Comparison of ENCODE assay signal across 8 cellular contexts in the genomic region with DNA sequence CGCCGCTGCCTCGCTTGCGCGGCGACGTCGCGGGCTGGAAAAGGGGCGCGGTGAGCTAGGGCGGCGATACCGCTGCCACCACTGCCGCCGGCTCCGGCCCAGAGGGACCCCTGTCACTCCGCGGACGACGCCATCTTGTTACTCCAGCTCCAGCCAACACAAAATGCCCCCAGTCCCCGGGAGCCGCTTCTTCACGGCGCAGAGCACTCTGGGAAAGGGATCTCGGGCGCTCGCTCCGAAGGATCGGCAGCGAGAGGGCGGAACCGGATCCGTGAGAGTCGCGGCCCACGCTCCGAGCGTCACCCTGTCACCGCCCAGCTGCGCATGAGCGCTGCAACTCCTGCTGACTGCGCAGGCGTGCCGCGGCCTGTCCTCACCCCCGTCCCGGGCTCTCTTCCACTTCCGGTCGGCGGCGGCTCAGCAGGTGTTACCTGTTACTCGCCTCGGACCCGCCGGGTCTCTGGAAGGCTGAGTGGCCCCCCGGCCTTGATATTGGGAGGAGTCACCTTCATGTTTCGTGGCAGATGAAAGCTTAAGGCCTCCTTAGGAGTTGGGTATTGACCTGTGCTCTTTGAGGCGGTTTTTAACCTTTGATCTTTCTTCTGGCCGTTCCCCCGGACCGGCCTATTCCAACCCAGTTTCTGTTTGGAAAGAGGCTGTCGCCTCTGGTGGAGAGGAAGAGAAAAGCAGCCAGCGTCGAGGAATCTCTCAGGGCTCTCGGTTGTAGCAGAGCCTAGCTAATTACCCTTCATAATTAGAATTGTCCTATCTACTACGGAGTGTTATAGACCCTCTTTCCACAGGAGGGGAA. TPM values are rescaled to one million over a fixed set of nuclear protein-coding genes. Genes with fewer than 3 reads are reported as not detected.
DNase-seq lines count a peak whose midpoint lies in the region; ATAC-seq and TF ChIP-seq lines count a peak whose summit lies in the region.

TSS of gene CSNK1A1 (minus strand) at position 213 of the 811 bp plus-strand sequence. CDS start 475 bp downstream, outside the sequence.

- DNase-seq in NCI-H1694 treated with DMSO at 0.1 percent for 48 hours (lab: John Stamatoyannopoulos, UW): peak; percentile 95
- DNase-seq in T-helper 17 cell: peak; percentile 98 to 99 (median 98)
- peak; percentile 83 to 99 (median 96) for DNase-seq in amygdala (lab: John Stamatoyannopoulos, UW)
- peak; percentile 99 for DNase-seq in left ventricle myocardium inferior
- peak; percentile 97 for DNase-seq in prostate gland (ENCODE audit: low spot score)

- peak; percentile 85 for TF ChIP-seq CTCF in left ventricle myocardium inferior (IDR thresholded peaks at IDR 0.05; ENCODE audit: borderline replicate concordance)
- peak; percentile 53 to 94 (median 80) for TF ChIP-seq CTCF in prostate gland (IDR thresholded peaks at IDR 0.05)

- no peaks in the 10 kb centered on the region for H3K27me3 Mint-ChIP-seq in T-helper 17 cell

- H3K4me3 Mint-ChIP-seq in T-helper 17 cell: peak within 1 kb of the TSS; percentile 98

- no peaks in the 10 kb centered on the region for H3K9me3 ChIP-seq in T-helper 17 cell (ENCODE audit: control insufficient read depth, low read length, poor library complexity, severe bottlenecking)
- no peaks in the 10 kb centered on the region for H3K9me3 ChIP-seq in left ventricle myocardium inferior (replicated peaks)
- no peaks in the 10 kb centered on the region for H3K9me3 ChIP-seq in prostate gland

- peak; percentile 94 for TF ChIP-seq POLR2A in prostate gland (IDR thresholded peaks at IDR 0.05)

- intact Hi-C loops in left ventricle myocardium inferior (cut with micrococcal nuclease) (loop anchor here (5.0 kb wide), 1 partner anchor 109 kb away; no protein-coding TSS in a partner anchor), prostate gland (cut with DNase I) (loop anchor here (2.0 to 5.0 kb wide), 4 partner anchors 64 to 184 kb away; no protein-coding TSS in a partner anchor)

- peaks cover 28% of the 10 kb centered on the region for H3K36me3 ChIP-seq in left ventricle myocardium inferior
- H3K36me3 ChIP-seq in prostate gland: no peaks in the 10 kb centered on the region
- H3K36me3 ChIP-seq in urinary bladder (ENCODE audit: insufficient read depth): no peaks in the 10 kb centered on the region

- peaks cover 11% of the 10 kb centered on the region for H3K36me3 Mint-ChIP-seq in T-helper 17 cell (ENCODE audit: low read depth)

- peak within 1 kb of the TSS; percentile 99 for H3K27ac Mint-ChIP-seq in T-helper 17 cell

- ATAC-seq in GM18498 (IDR thresholded peaks at IDR 0.05; ENCODE audit: unreplicated experiment) (peak; percentile 89), HG02938 (IDR thresholded peaks at IDR 0.05; ENCODE audit: unreplicated experiment) (peak; percentile 81), T-helper 17 cell (peak; percentile 91)

- H3K27me3 ChIP-seq in left ventricle myocardium inferior (ENCODE audit: low read depth): no peaks in the 10 kb centered on the region
- H3K27me3 ChIP-seq in prostate gland (replicated peaks; ENCODE audit: insufficient read depth): no peaks in the 10 kb centered on the region

- H3K4me1 ChIP-seq in left ventricle myocardium inferior (peaks cover 58% of the 10 kb centered on the region), prostate gland (replicated peaks) (no peaks in the 10 kb centered on the region), urinary bladder (ENCODE audit: insufficient read depth) (no peaks in the 10 kb centered on the region)

- peak within 1 kb of the TSS; percentile 98 for H3K27ac ChIP-seq in left ventricle myocardium inferior (replicated peaks)
- peak within 1 kb of the TSS; percentile 99 for H3K27ac ChIP-seq in prostate gland
- H3K27ac ChIP-seq in urinary bladder (ENCODE audit: low read depth): peak within 1 kb of the TSS; percentile 98

- H3K4me3 ChIP-seq in left ventricle myocardium inferior (peak within 1 kb of the TSS; percentile 91), prostate gland (peak within 1 kb of the TSS; percentile 87 to 94), urinary bladder (ENCODE audit: low read depth, low read length) (peak within 1 kb of the TSS; percentile 82)

- 0% methylated on average over 40 of the region's 67 CpGs for WGBS in prostate gland
- WGBS in urinary bladder: under 1% methylated on average over 67 of the region's 67 CpGs

- H3K4me1 Mint-ChIP-seq in T-helper 17 cell: peaks cover 38% of the 10 kb centered on the region

RNA-seq across cellular contexts. Expression of gene CSNK1A1, which starts in this region (rescaled TPM):
- 100 to 1,000 TPM; 192 to 212 TPM for total RNA-seq in T-helper 17 cell
- total RNA-seq in left ventricle myocardium inferior: 180 TPM
- total RNA-seq in prostate gland: 100 to 1,000 TPM; 219 to 269 TPM
- total RNA-seq in urinary bladder: 343 TPM
- 144 TPM for polyA plus RNA-seq in urinary bladder

Comparison
In these comparisons a context has a peak if more than half of its experiments do, and no peak if none do; other contexts are left out.
1. Peak in every context shown above with its lines: DNase-seq, ATAC-seq, H3K4me3 ChIP-seq and H3K27ac ChIP-seq.